ENCODE assay signal across 8 cellular contexts in the genomic region with DNA sequence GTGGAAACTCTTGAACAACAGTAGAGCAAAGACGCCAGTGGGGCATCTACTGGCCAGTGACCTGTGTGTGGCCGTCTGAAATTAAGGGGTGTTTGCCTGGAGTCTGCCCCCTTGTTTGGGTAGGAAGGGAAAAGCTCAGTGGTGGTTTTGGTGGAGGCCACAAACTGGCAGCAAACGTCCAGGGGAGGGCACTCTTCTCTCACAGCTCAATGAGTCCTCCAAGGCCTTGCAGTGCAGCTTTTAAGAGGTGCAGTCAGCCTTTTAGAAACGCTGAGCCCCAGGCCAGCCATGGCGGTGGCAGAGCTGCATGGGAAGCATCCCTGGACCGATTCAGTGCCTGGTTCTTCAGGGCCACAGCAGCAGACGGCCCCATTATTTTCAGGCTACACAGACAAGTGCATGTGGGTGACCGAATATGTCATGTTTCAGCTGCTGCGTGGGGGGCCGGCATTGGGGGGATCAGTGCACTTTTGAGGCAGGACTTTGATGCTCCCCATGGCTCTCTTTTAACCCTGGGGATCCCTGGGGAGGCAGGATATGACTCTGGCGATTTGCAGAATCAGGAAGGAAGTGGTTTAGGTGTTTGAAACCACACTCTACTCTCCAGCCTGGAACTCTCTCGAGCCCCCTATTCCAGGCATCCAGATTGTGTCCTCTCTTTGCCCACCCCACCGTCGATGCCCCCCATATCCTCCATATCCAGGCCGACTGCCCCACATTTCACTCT.
DNase-seq lines count a peak whose midpoint lies in the region; FAIRE-seq and TF ChIP-seq lines count a peak whose summit lies in the region.

No MANE protein-coding gene starts in this region.

- no peak for FAIRE-seq in GM19239 (lab: Jason Lieb, UNC)

- no peak overlapping the region for H3K4me3 ChIP-seq in OCI-LY7 (ENCODE audit: low read depth, low read length, poor library complexity, severe bottlenecking)

- H3K36me3 ChIP-seq in OCI-LY7 (ENCODE audit: insufficient read depth, low read length) = peaks cover 8% of the 10 kb centered on the region

- BruUV-seq in OCI-LY7 (replicated peaks; lab: Mats Ljungman, UMichigan) = no TSS peak

- POLR2A ChIA-PET in OCI-LY7 (lab: Charles Lee) = interaction anchor here (0.6 kb wide), 1 partner anchor 43 kb away, joined by 3 read pairs; no protein-coding TSS in a partner anchor

- H3K9me3 ChIP-seq in OCI-LY7 (ENCODE audit: low read length) = peaks cover 20% of the 10 kb centered on the region; the same call in 1 of the 2 replicates

- no peaks in the 10 kb centered on the region for H3K79me2 ChIP-seq in OCI-LY7 (ENCODE audit: insufficient read depth, low read depth, low read length)

- peak; percentile 94 for TF ChIP-seq CTCF in OCI-LY7 (conservative IDR thresholded peaks at IDR 0.05; ENCODE audit: low read length)

- no peaks in the 10 kb centered on the region for H4K20me1 ChIP-seq in OCI-LY7 (ENCODE audit: insufficient read depth, low read length)

- H2AFZ ChIP-seq in OCI-LY7 (ENCODE audit: low read length) = peak overlapping the region; percentile 59; the same call in 1 of the 2 replicates

- H3K4me2 ChIP-seq in OCI-LY7 (ENCODE audit: low read length) = peak overlapping the region; percentile 31

- CTCF ChIA-PET in OCI-LY7 (lab: Charles Lee; ENCODE audit: unreplicated experiment) = interaction anchor here (0.6 to 1.2 kb wide), 3 partner anchors 255 to 1698 kb away, joined by 3 read pairs; no protein-coding TSS in a partner anchor

- peak overlapping the region; percentile 21 for H3K27ac ChIP-seq in OCI-LY7 (ENCODE audit: low read depth, low read length, poor library complexity, severe bottlenecking)

- DNase-seq in Ammon's horn (ENCODE audit: low spot score) (peak; percentile 90), HT-29 (ENCODE audit: low spot score) (peak; percentile 15), OCI-LY7 (ENCODE audit: low spot score) (peak; percentile 92), fibroblast of peridontal ligament (ENCODE audit: extremely low read depth) (peak; percentile 42), non-pigmented ciliary epithelial cell (ENCODE audit: low read depth) (peak; percentile 6), SKM-1 treated with dmso at 0.1 percent for 144 hours (lab: John Stamatoyannopoulos, UW; ENCODE audit: unreplicated experiment) (no peak), GM19239 (ENCODE audit: insufficient read length, low spot score) (no peak)
- no peak for DNase-seq in stimulated activated CD8-positive, alpha-beta memory T cell treated with anti-CD3 and anti-CD28 coated beads, Interleukin-4, amount 100 ng/mL, for 48 hours

- H3K9me2 ChIP-seq in OCI-LY7 (ENCODE audit: insufficient read depth, low read length) = no peaks in the 10 kb centered on the region

- intact Hi-C loops in OCI-LY7 (cut with micrococcal nuclease; ENCODE audit: unreplicated experiment) = loop anchor here (1.0 to 10.0 kb wide), 5 partner anchors 250 to 931 kb away; no protein-coding TSS in a partner anchor

- H3K4me1 ChIP-seq in OCI-LY7 (ENCODE audit: insufficient read depth, low read length, poor library complexity, severe bottlenecking) = peaks cover 42% of the 10 kb centered on the region

Comparison
In these comparisons a context has a peak if more than half of its experiments do, and no peak if none do; other contexts are left out.
1. DNase-seq: peak in Ammon's horn (single experiment), HT-29 (single experiment), OCI-LY7 (single experiment), fibroblast of peridontal ligament (single experiment) and non-pigmented ciliary epithelial cell (single experiment); none in SKM-1 treated with dmso at 0.1 percent for 144 hours (single experiment), GM19239 (single experiment) and stimulated activated CD8-positive, alpha-beta memory T cell treated with anti-CD3 and anti-CD28 coated beads, Interleukin-4, amount 100 ng/mL, for 48 hours (single experiment).